Comparison of ENCODE assay signal across 9 cellular contexts in genomic region chr20:46253391-46253790, GRCh38. TPM values are rescaled to one million over a fixed set of nuclear protein-coding genes. Genes with fewer than 3 reads are reported as not detected.
DNase-seq lines count a peak whose midpoint lies in the region; ATAC-seq, FAIRE-seq and TF ChIP-seq lines count a peak whose summit lies in the region.
"Had no signal": no experiment of that assay in that cellular context is flagged by ENCODE, and none has a peak within 500 bp of the region (broad histone marks: within the 10 kb centered on the region; RNA-seq: fewer than 3 reads in every experiment).

No MANE protein-coding gene starts in this region.

- peak; percentile 14 for DNase-seq in EL
- DNase-seq in NCI-H1930 (lab: John Stamatoyannopoulos, UW): peak; percentile 17 to 33
- peak; percentile 13 for DNase-seq in dermis blood vessel endothelial cell
- DNase-seq in pancreas: no peak
- no peak for DNase-seq in NCI-H2227 (lab: John Stamatoyannopoulos, UW; ENCODE audit: unreplicated experiment)
- no peak for DNase-seq in GM20000 (ENCODE audit: low spot score)

- WGBS in pancreas, 2 donors: 18 to 29% methylated on average over 8 of the region's 8 CpGs

- TF ChIP-seq CTCF in pancreas (IDR thresholded peaks at IDR 0.05) (no peak), GM20000 (IDR thresholded peaks at IDR 0.05; ENCODE audit: extremely low read depth, missing control alignments) (no peak)

- no peak overlapping the region for H3K4me3 ChIP-seq in pancreas

- no peaks in the 10 kb centered on the region for H3K36me3 ChIP-seq in pancreas

- FAIRE-seq in pancreas (lab: Jason Lieb, UNC): no peak
- FAIRE-seq: TTC549 had no signal

- ATAC-seq in pancreas (peak in 3 of 4 donors; percentile 39 to 62 (median 39)), HG02852 (IDR thresholded peaks at IDR 0.05; ENCODE audit: unreplicated experiment) (no peak)

- no peaks in the 10 kb centered on the region for H3K27me3 ChIP-seq in pancreas

- intact Hi-C loops in pancreas (cut with DNase I): no loop called here

- H3K9me3 ChIP-seq in pancreas: no peaks in the 10 kb centered on the region

- H3K4me1 ChIP-seq in pancreas: no peaks in the 10 kb centered on the region

- no peak overlapping the region for H3K27ac ChIP-seq in pancreas

RNA-seq across cellular contexts. Expression of gene CDH22, which starts 54.9 kb away (rescaled TPM):
- total RNA-seq in dermis blood vessel endothelial cell (0.05 TPM in 1 of 2 replicates, not detected in the other), pancreas (1 to 10 TPM in 5 of 6 donors, under 1 TPM in 1; 0.97 to 5.3 (median 2.3) TPM)
- polyA plus RNA-seq in pancreas: 10 to 100 TPM in 1 of 2 donors, 1 to 10 TPM in 1; 3.7 to 11.9 TPM
- total RNA-seq: liver had no signal

Comparison
In these comparisons a context has a peak if more than half of its experiments do, and no peak if none do; other contexts are left out.
1. DNase-seq: peak in EL (single experiment), NCI-H1930 (2 of 2) and dermis blood vessel endothelial cell (single experiment); none in pancreas (0 of 6), NCI-H2227 (single experiment) and GM20000 (single experiment).